In the genomic region with DNA sequence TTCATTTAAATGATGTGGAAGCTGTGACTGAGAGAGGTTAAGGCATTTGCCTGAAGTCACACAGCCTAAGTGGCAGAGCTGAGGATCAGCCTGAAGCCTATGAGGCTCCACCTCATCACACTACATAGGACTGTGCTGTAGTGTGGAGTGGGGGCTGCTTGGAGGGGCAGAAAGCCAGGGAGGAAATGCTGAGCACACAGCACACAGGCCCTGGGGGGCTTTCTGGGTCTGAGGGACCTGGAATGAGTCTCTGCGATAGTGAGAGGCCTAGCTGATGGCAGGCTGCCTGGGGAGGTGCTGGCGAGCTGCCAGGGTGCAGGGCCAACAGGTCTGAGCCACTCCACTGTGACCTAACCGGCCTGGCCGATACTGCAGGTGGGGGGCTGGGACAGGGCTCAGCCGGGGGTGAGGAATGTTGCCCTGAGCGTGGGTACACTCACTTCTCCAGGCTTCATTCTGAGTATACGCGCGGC, we compare ENCODE assay signal across 15 cellular contexts. TPM values are rescaled to one million over a fixed set of nuclear protein-coding genes. Genes with fewer than 3 reads are reported as not detected.
A peak's percentile ranks its signal among the peaks of the same experiment; 100 is the strongest.
DNase-seq lines count a peak whose midpoint lies in the region; ATAC-seq and TF ChIP-seq lines count a peak whose summit lies in the region.
"Had no signal": no experiment of that assay in that cellular context is flagged by ENCODE, and none has a peak within 500 bp of the region (broad histone marks: within the 10 kb centered on the region; RNA-seq: fewer than 3 reads in every experiment).

No MANE protein-coding gene starts in this region.

- no peak for TF ChIP-seq CTCF in adrenal gland (IDR thresholded peaks at IDR 0.05)
- no peak for TF ChIP-seq CTCF in hepatocyte (IDR thresholded peaks at IDR 0.05; ENCODE audit: poor library complexity)
- no peak for TF ChIP-seq CTCF in type B pancreatic cell (conservative IDR thresholded peaks at IDR 0.05)

- H3K4me1 ChIP-seq in adrenal gland (replicated peaks in 1 of 2) = no peaks in the 10 kb centered on the region
- peaks cover 5% of the 10 kb centered on the region for H3K4me1 ChIP-seq in hepatocyte (ENCODE audit: insufficient read depth)

- H3K9me3 Mint-ChIP-seq in type B pancreatic cell = no peaks in the 10 kb centered on the region
- H3K9me3 Mint-ChIP-seq: stimulated activated memory B cell treated with anti-CD40 and anti-IgM and Interleukin-4, amounts not matched to agents 10 μg/mL and 1 μg/mL and 100 μg/mL, for 72 hours had no signal

- peaks cover 19% of the 10 kb centered on the region for H3K27me3 ChIP-seq in adrenal gland
- peaks cover 26% of the 10 kb centered on the region for H3K27me3 ChIP-seq in hepatocyte

- no peak for TF ChIP-seq POLR2A in adrenal gland (IDR thresholded peaks at IDR 0.05)

- H3K4me1 Mint-ChIP-seq in type B pancreatic cell (ENCODE audit: unreplicated experiment) = peaks cover 12% of the 10 kb centered on the region

- peak; percentile 12 for DNase-seq in NCI-H748 (lab: John Stamatoyannopoulos, UW; ENCODE audit: unreplicated experiment)
- DNase-seq in NCI-H748 treated with DMSO at 0.1 percent for 48 hours (lab: John Stamatoyannopoulos, UW) = no peak
- peak; percentile 52 to 76 (median 69) for DNase-seq in adrenal gland
- DNase-seq in hepatocyte (ENCODE audit: low spot score) = peak; percentile 61
- no peak for DNase-seq in type B pancreatic cell (ENCODE audit: extremely low spot score, unreplicated experiment)
- no peak for DNase-seq in NOMO-1 treated with dmso at 0.1 percent for 144 hours (lab: John Stamatoyannopoulos, UW; ENCODE audit: unreplicated experiment)
- DNase-seq: brain microvascular endothelial cell, DND-41, NCI-H2081 had no signal

- WGBS in adrenal gland, 4 donors = 31 to 53% (median 50%) methylated on average over 2 to 9 of the region's 9 CpGs
- WGBS in hepatocyte (ENCODE audit: low lambda C conversion rate, missing lambda C conversion rate) = 55% methylated on average over 9 of the region's 9 CpGs

- H4K20me1 ChIP-seq in hepatocyte (ENCODE audit: insufficient read depth, poor library complexity, severe bottlenecking) = no peaks in the 10 kb centered on the region

- H3K9me2 ChIP-seq in hepatocyte (replicated peaks; ENCODE audit: insufficient read depth) = no peaks in the 10 kb centered on the region

- H3K27ac ChIP-seq in adrenal gland (no peak overlapping the region), hepatocyte (no peak overlapping the region)
- H3K27ac ChIP-seq: brain microvascular endothelial cell had no signal

- H3K27ac Mint-ChIP-seq in type B pancreatic cell = peak overlapping the region; percentile 48
- H3K27ac Mint-ChIP-seq: stimulated activated memory B cell treated with anti-CD40 and anti-IgM and Interleukin-4, amounts not matched to agents 10 μg/mL and 1 μg/mL and 100 μg/mL, for 72 hours had no signal

- no peak overlapping the region for H2AFZ ChIP-seq in hepatocyte

- intact Hi-C loops in adrenal gland (cut with DNase I) = no loop called here

- no peak overlapping the region for H3K4me3 Mint-ChIP-seq in type B pancreatic cell
- H3K4me3 Mint-ChIP-seq: stimulated activated memory B cell treated with anti-CD40 and anti-IgM and Interleukin-4, amounts not matched to agents 10 μg/mL and 1 μg/mL and 100 μg/mL, for 72 hours had no signal

- peaks cover 57% of the 10 kb centered on the region for H3K27me3 Mint-ChIP-seq in type B pancreatic cell

- H3K4me3 ChIP-seq in adrenal gland (no peak overlapping the region), hepatocyte (no peak overlapping the region)

- H3K9me3 ChIP-seq in adrenal gland (replicated peaks in 1 of 3) (no peaks in the 10 kb centered on the region), hepatocyte (ENCODE audit: low read depth) (no peaks in the 10 kb centered on the region)

- no peaks in the 10 kb centered on the region for H3K79me2 ChIP-seq in hepatocyte

- ATAC-seq in HG03097 (IDR thresholded peaks at IDR 0.05; ENCODE audit: low FRiP score, unreplicated experiment) (no peak), GM21619 (IDR thresholded peaks at IDR 0.05; ENCODE audit: unreplicated experiment) (no peak)
- ATAC-seq: stimulated activated memory B cell treated with anti-CD40 and anti-IgM and Interleukin-4, amounts not matched to agents 10 μg/mL and 1 μg/mL and 100 μg/mL, for 72 hours had no signal

- no peaks in the 10 kb centered on the region for H3K36me3 Mint-ChIP-seq in type B pancreatic cell
- H3K36me3 Mint-ChIP-seq: stimulated activated memory B cell treated with anti-CD40 and anti-IgM and Interleukin-4, amounts not matched to agents 10 μg/mL and 1 μg/mL and 100 μg/mL, for 72 hours had no signal

- H3K36me3 ChIP-seq in adrenal gland (replicated peaks in 1 of 2) (no peaks in the 10 kb centered on the region), hepatocyte (replicated peaks; ENCODE audit: insufficient read depth, low read depth) (no peaks in the 10 kb centered on the region)
- H3K36me3 ChIP-seq: brain microvascular endothelial cell had no signal

- no peak overlapping the region for H3K4me2 ChIP-seq in hepatocyte

RNA-seq across cellular contexts. Expression of gene ARHGAP40, which starts 2.2 kb away (rescaled TPM):
- not detected for total RNA-seq in adrenal gland
- under 1 TPM in 1 of 3 donors, not detected in 2; 0.08 TPM for polyA plus RNA-seq in adrenal gland
- 0.28 and 1.2 TPM in 2 replicates for total RNA-seq in hepatocyte
- 1.1 and 2.4 TPM in 2 replicates for polyA plus RNA-seq in hepatocyte
- total RNA-seq in type B pancreatic cell (ENCODE audit: low replicate concordance) = 1.7 and 1.9 TPM in 2 replicates
- total RNA-seq: fibroblast of lung, OCI-LY7, omental fat pad had no signal
- polyA plus RNA-seq: fibroblast of lung had no signal

RNA-seq across cellular contexts. Expression of gene ADIG, which starts 18.4 kb away (rescaled TPM):
- total RNA-seq in adrenal gland = not detected
- polyA plus RNA-seq in adrenal gland = not detected
- total RNA-seq in hepatocyte = not detected in 2 replicates
- not detected in 2 replicates for polyA plus RNA-seq in hepatocyte
- total RNA-seq in type B pancreatic cell (ENCODE audit: low replicate concordance) = not detected in 2 replicates
- total RNA-seq: fibroblast of lung, OCI-LY7, omental fat pad had no signal
- polyA plus RNA-seq: fibroblast of lung had no signal

Comparison
In these comparisons a context has a peak if more than half of its experiments do, and no peak if none do; other contexts are left out.
1. DNase-seq: peak in NCI-H748 (single experiment), adrenal gland (7 of 7) and hepatocyte (single experiment); none in NCI-H748 treated with DMSO at 0.1 percent for 48 hours (single experiment), type B pancreatic cell (single experiment) and NOMO-1 treated with dmso at 0.1 percent for 144 hours (single experiment).